Comparison of ENCODE assay signal across 1 cellular context in the genomic region with DNA sequence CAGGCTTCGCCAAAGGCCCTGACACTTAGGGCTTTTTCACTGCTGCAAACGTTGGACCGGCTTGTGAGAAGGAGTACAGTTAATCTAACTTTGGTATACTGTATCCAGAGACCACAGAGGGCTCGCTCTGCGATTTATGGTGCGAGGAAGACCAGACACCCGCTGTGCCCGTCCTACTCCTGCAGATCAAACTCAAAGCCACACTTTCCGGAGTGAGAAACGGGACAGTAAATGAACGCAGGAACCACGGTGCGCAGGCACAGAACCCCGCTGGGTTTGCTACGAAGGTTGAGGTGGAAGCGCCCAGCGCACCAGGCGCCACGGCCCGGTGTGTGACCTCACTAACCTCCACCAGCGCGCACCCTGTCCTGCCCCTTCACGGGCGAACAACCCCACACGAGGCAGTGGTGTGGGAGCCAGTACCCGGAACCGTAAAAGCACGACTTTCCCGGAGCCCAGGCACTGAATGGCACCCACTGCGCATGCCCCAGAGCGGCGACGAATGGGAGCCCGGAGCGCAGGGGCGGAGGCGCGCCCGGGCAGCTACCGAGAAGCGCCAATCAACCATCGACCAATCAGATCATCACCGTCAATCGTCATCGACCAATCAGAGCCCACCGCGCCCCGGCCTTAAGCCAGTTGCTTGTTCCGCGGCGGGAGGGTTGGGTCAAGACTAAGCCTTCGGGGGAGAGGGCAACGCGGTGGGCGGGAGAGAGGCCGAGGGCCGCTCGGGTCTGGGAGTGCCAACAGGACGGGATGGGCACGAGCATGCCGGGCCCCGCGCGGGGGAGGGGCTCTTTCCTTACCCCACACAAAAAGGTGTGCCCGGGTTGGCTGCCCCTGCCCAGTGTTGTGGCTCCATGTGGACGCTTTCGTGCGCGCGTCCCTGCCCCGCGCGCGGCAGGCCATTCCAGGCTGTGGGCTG.
A peak's percentile ranks its signal among the peaks of the same experiment; 100 is the strongest.
TF ChIP-seq lines count a peak whose summit lies in the region.

No MANE protein-coding gene starts in this region.

TF ChIP-seq in K562, 482 proteins besides CTCF, POLR2A, EP300 and RAD21 (continued from another document and continues in another):
- TF ChIP-seq, protein P1, sequence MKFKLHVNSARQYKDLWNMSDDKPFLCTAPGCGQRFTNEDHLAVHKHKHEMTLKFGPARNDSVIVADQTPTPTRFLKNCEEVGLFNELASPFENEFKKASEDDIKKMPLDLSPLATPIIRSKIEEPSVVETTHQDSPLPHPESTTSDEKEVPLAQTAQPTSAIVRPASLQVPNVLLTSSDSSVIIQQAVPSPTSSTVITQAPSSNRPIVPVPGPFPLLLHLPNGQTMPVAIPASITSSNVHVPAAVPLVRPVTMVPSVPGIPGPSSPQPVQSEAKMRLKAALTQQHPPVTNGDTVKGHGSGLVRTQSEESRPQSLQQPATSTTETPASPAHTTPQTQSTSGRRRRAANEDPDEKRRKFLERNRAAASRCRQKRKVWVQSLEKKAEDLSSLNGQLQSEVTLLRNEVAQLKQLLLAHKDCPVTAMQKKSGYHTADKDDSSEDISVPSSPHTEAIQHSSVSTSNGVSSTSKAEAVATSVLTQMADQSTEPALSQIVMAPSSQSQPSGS (CRISPR knock-in tag; IDR thresholded peaks at IDR 0.05): no peak
- TF ChIP-seq EGR1 (conservative IDR thresholded peaks at IDR 0.05): no peak
- no peak for TF ChIP-seq RBM15 (IDR thresholded peaks at IDR 0.05; ENCODE audit: insufficient read depth, low read length)
- TF ChIP-seq L3MBTL2 (IDR thresholded peaks at IDR 0.05): peak; percentile 73
- TF ChIP-seq ATF7 (IDR thresholded peaks at IDR 0.05): peak; percentile 45
- TF ChIP-seq THRAP3 (IDR thresholded peaks at IDR 0.05; ENCODE audit: borderline replicate concordance): no peak
- no peak for TF ChIP-seq ZKSCAN1 (IDR thresholded peaks at IDR 0.05; ENCODE audit: low read depth, low read length)
- TF ChIP-seq MIER1 (IDR thresholded peaks at IDR 0.05; ENCODE audit: low read depth): no peak
- TF ChIP-seq NFYB (IDR thresholded peaks at IDR 0.05; ENCODE audit: extremely low read depth, insufficient read length): peak; percentile 97
- TF ChIP-seq MAFF (IDR thresholded peaks at IDR 0.05; ENCODE audit: low read length): no peak
- no peak for TF ChIP-seq ZNF589 (CRISPR knock-in tag; IDR thresholded peaks at IDR 0.05; ENCODE audit: low read depth)
- no peak for TF ChIP-seq MCM2 (IDR thresholded peaks at IDR 0.05; ENCODE audit: low read depth)
- no peak for TF ChIP-seq TRIM24 (IDR thresholded peaks at IDR 0.05)
- TF ChIP-seq ZNF174 (CRISPR knock-in tag; IDR thresholded peaks at IDR 0.05): no peak
- no peak for TF ChIP-seq TEAD1 (CRISPR knock-in tag; IDR thresholded peaks at IDR 0.05)
- TF ChIP-seq, protein P2, sequence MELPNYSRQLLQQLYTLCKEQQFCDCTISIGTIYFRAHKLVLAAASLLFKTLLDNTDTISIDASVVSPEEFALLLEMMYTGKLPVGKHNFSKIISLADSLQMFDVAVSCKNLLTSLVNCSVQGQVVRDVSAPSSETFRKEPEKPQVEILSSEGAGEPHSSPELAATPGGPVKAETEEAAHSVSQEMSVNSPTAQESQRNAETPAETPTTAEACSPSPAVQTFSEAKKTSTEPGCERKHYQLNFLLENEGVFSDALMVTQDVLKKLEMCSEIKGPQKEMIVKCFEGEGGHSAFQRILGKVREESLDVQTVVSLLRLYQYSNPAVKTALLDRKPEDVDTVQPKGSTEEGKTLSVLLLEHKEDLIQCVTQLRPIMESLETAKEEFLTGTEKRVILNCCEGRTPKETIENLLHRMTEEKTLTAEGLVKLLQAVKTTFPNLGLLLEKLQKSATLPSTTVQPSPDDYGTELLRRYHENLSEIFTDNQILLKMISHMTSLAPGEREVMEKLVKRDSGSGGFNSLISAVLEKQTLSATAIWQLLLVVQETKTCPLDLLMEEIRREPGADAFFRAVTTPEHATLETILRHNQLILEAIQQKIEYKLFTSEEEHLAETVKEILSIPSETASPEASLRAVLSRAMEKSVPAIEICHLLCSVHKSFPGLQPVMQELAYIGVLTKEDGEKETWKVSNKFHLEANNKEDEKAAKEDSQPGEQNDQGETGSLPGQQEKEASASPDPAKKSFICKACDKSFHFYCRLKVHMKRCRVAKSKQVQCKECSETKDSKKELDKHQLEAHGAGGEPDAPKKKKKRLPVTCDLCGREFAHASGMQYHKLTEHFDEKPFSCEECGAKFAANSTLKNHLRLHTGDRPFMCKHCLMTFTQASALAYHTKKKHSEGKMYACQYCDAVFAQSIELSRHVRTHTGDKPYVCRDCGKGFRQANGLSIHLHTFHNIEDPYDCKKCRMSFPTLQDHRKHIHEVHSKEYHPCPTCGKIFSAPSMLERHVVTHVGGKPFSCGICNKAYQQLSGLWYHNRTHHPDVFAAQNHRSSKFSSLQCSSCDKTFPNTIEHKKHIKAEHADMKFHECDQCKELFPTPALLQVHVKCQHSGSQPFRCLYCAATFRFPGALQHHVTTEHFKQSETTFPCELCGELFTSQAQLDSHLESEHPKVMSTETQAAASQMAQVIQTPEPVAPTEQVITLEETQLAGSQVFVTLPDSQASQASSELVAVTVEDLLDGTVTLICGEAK (IDR thresholded peaks at IDR 0.05): no peak; the same call in 1 of the 2 replicates
- TF ChIP-seq, protein P2 (CRISPR knock-in tag; IDR thresholded peaks at IDR 0.05): no peak
- TF ChIP-seq, protein P3, sequence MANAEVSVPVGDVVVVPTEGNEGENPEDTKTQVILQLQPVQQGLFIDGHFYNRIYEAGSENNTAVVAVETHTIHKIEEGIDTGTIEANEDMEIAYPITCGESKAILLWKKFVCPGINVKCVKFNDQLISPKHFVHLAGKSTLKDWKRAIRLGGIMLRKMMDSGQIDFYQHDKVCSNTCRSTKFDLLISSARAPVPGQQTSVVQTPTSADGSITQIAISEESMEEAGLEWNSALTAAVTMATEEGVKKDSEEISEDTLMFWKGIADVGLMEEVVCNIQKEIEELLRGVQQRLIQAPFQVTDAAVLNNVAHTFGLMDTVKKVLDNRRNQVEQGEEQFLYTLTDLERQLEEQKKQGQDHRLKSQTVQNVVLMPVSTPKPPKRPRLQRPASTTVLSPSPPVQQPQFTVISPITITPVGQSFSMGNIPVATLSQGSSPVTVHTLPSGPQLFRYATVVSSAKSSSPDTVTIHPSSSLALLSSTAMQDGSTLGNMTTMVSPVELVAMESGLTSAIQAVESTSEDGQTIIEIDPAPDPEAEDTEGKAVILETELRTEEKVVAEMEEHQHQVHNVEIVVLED (CRISPR knock-in tag; IDR thresholded peaks at IDR 0.05): no peak
- peak; percentile 93 for TF ChIP-seq ASH1L (IDR thresholded peaks at IDR 0.05; ENCODE audit: borderline replicate concordance, low read depth, partially characterized antibody)
- no peak for TF ChIP-seq RUNX1 (IDR thresholded peaks at IDR 0.05; ENCODE audit: low read depth)
- TF ChIP-seq HMGN3 (IDR thresholded peaks at IDR 0.05; ENCODE audit: borderline replicate concordance, extremely low read depth, insufficient read length, low read depth, low read length): peak; percentile 61
- TF ChIP-seq ZNF384 (IDR thresholded peaks at IDR 0.05; ENCODE audit: low read depth, low read length): no peak
- TF ChIP-seq, protein P4, sequence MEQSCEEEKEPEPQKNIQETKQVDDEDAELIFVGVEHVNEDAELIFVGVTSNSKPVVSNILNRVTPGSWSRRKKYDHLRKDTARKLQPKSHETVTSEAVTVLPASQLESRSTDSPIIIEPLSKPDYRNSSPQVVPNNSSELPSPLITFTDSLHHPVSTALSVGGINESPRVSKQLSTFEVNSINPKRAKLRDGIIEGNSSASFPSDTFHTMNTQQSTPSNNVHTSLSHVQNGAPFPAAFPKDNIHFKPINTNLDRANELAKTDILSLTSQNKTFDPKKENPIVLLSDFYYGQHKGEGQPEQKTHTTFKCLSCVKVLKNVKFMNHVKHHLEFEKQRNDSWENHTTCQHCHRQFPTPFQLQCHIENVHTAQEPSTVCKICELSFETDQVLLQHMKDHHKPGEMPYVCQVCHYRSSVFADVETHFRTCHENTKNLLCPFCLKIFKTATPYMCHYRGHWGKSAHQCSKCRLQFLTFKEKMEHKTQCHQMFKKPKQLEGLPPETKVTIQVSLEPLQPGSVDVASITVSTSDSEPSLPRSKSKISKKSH (CRISPR knock-in tag; IDR thresholded peaks at IDR 0.05): no peak
- no peak for TF ChIP-seq HSF4 (CRISPR knock-in tag; IDR thresholded peaks at IDR 0.05; ENCODE audit: borderline replicate concordance)
- no peak for TF ChIP-seq CCNT2 (IDR thresholded peaks at IDR 0.05; ENCODE audit: borderline replicate concordance, extremely low read depth, insufficient read length, low read depth, low read length)
- TF ChIP-seq NR2C2 (CRISPR knock-in tag; IDR thresholded peaks at IDR 0.05): no peak; the same call in 1 of the 2 replicates
- peak; percentile 27; the same call in 1 of the 2 replicates for TF ChIP-seq NR2C2 (tag; IDR thresholded peaks at IDR 0.05)
- TF ChIP-seq TOE1 (IDR thresholded peaks at IDR 0.05; ENCODE audit: borderline replicate concordance): 0 out of 2 replicates have a peak, but pooled peaks have one; percentile 1
- no peak for TF ChIP-seq TOE1 (CRISPR knock-in tag; IDR thresholded peaks at IDR 0.05; ENCODE audit: borderline replicate concordance, low read depth)
- no peak for TF ChIP-seq DPF2 (IDR thresholded peaks at IDR 0.05)
- no peak for TF ChIP-seq YBX1 (IDR thresholded peaks at IDR 0.05)
- no peak for TF ChIP-seq RAD51 (IDR thresholded peaks at IDR 0.05; ENCODE audit: borderline replicate concordance, low read depth)
- TF ChIP-seq CHD4 (IDR thresholded peaks at IDR 0.05; ENCODE audit: insufficient read depth, insufficient replicate concordance, low read depth, low read length, poor library complexity, severe bottlenecking): no peak
- no peak for TF ChIP-seq MAZ (CRISPR knock-in tag; conservative IDR thresholded peaks at IDR 0.05 in 1 of 2, IDR thresholded peaks at IDR 0.05 in 1 of 2)
- no peak for TF ChIP-seq HLTF (IDR thresholded peaks at IDR 0.05)
- TF ChIP-seq, protein P5, sequence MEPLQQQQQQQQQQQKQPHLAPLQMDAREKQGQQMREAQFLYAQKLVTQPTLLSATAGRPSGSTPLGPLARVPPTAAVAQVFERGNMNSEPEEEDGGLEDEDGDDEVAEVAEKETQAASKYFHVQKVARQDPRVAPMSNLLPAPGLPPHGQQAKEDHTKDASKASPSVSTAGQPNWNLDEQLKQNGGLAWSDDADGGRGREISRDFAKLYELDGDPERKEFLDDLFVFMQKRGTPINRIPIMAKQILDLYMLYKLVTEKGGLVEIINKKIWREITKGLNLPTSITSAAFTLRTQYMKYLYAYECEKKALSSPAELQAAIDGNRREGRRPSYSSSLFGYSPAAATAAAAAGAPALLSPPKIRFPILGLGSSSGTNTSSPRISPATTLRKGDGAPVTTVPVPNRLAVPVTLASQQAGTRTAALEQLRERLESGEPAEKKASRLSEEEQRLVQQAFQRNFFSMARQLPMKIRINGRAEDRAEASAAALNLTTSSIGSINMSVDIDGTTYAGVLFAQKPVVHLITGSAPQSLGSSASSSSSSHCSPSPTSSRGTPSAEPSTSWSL (CRISPR knock-in tag; IDR thresholded peaks at IDR 0.05; ENCODE audit: borderline replicate concordance): no peak
- TF ChIP-seq, protein P6, sequence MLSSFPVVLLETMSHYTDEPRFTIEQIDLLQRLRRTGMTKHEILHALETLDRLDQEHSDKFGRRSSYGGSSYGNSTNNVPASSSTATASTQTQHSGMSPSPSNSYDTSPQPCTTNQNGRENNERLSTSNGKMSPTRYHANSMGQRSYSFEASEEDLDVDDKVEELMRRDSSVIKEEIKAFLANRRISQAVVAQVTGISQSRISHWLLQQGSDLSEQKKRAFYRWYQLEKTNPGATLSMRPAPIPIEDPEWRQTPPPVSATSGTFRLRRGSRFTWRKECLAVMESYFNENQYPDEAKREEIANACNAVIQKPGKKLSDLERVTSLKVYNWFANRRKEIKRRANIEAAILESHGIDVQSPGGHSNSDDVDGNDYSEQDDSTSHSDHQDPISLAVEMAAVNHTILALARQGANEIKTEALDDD (IDR thresholded peaks at IDR 0.05): no peak
- no peak for TF ChIP-seq ZNF184 (CRISPR knock-in tag; IDR thresholded peaks at IDR 0.05)
- peak; percentile 57 for TF ChIP-seq SP2 (IDR thresholded peaks at IDR 0.05; ENCODE audit: extremely low read depth, low read depth, low read length, poor library complexity, severe bottlenecking)
- TF ChIP-seq ZNF143 (CRISPR knock-in tag; IDR thresholded peaks at IDR 0.05): no peak
- no peak for TF ChIP-seq ARID2 (IDR thresholded peaks at IDR 0.05)
- no peak for TF ChIP-seq CBX2 (IDR thresholded peaks at IDR 0.05; ENCODE audit: insufficient read depth, low read length, poor library complexity, severe bottlenecking)
- TF ChIP-seq ZNF561 (CRISPR knock-in tag; conservative IDR thresholded peaks at IDR 0.05): no peak
- TF ChIP-seq KAT7 (CRISPR knock-in tag; IDR thresholded peaks at IDR 0.05; ENCODE audit: borderline replicate concordance): no peak
- no peak for TF ChIP-seq ZNF436 (CRISPR knock-in tag; IDR thresholded peaks at IDR 0.05)
- no peak for TF ChIP-seq RCOR1 (IDR thresholded peaks at IDR 0.05; ENCODE audit: borderline replicate concordance in 1 of 2, low read depth in 2 of 2, low read length in 2 of 2)
- no peak for TF ChIP-seq C11orf30 (IDR thresholded peaks at IDR 0.05; ENCODE audit: low read depth)
